29 cellular contexts compared by ENCODE assay signal in the genomic region with DNA sequence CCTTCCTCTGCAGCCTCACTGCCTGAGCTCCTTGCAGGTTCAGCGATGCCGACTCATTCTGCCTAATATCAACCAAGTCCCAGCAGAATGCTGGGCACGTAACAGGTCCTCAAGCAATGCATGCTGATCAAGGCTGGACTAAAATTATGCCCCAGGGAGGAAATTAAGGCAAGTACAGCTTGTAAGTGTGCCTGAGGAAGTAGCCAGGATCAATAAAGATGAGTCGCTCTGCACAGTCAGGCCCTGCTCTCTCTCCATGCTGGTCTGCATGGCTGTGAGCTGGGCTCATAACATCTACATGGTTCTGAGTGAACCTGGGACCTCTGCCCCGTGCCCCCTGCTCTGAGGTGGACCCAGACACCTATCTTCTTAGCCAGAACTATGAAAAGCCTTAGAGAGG. TPM values are rescaled to one million over a fixed set of nuclear protein-coding genes. Genes with fewer than 3 reads are reported as not detected.
DNase-seq lines count a peak whose midpoint lies in the region; FAIRE-seq and TF ChIP-seq lines count a peak whose summit lies in the region.
"Had no signal": no experiment of that assay in that cellular context is flagged by ENCODE, and none has a peak within 500 bp of the region (broad histone marks: within the 10 kb centered on the region; RNA-seq: fewer than 3 reads in every experiment).

No MANE protein-coding gene starts in this region.

- in situ Hi-C loops in GM13977 (cut with MboI; ENCODE audit: low pct_unique_long_range_greater_than_20kb, low sequenced_read_pairs, unreplicated experiment): no loop called here

- no peak overlapping the region for H3K9ac ChIP-seq in astrocyte (ENCODE audit: low read length)

- H3K9me3 ChIP-seq in astrocyte (ENCODE audit: insufficient read depth, low read depth, low read length): no peaks in the 10 kb centered on the region
- H3K9me3 ChIP-seq: BE2C, HAP-1, MG63, SJSA1 had no signal

- peak overlapping the region; percentile 54 for H3K27ac Mint-ChIP-seq in astrocyte (ENCODE audit: unreplicated experiment)
- peak overlapping the region; percentile 23 for H3K27ac Mint-ChIP-seq in neural crest cell (ENCODE audit: unreplicated experiment)
- H3K27ac Mint-ChIP-seq: CD14-positive monocyte had no signal

- no peaks in the 10 kb centered on the region for H4K20me1 ChIP-seq in astrocyte (ENCODE audit: insufficient read depth, low read length)

- H3K4me1 Mint-ChIP-seq in astrocyte (ENCODE audit: low read depth, unreplicated experiment) (peaks cover 9% of the 10 kb centered on the region), neural crest cell (peaks cover 4% of the 10 kb centered on the region)
- H3K4me1 Mint-ChIP-seq: CD14-positive monocyte; CD8-positive, alpha-beta memory T cell had no signal

- no peaks in the 10 kb centered on the region for H3K79me2 ChIP-seq in astrocyte (ENCODE audit: insufficient read depth, low read length)

- H3K9me3 Mint-ChIP-seq in astrocyte (ENCODE audit: unreplicated experiment) (no peaks in the 10 kb centered on the region), neural crest cell (no peaks in the 10 kb centered on the region)
- H3K9me3 Mint-ChIP-seq: CD14-positive monocyte had no signal

- no peaks in the 10 kb centered on the region for H3K27me3 ChIP-seq in astrocyte (ENCODE audit: insufficient read depth, low read length)
- H3K27me3 ChIP-seq: BE2C, MG63, SJSA1 had no signal

- H3K36me3 Mint-ChIP-seq in astrocyte (ENCODE audit: low read depth, unreplicated experiment): peaks cover 6% of the 10 kb centered on the region
- peaks cover 4% of the 10 kb centered on the region for H3K36me3 Mint-ChIP-seq in neural crest cell (ENCODE audit: low read depth)
- H3K36me3 Mint-ChIP-seq: CD14-positive monocyte; CD8-positive, alpha-beta memory T cell had no signal

- FAIRE-seq in astrocyte (lab: Jason Lieb, UNC): no peak
- FAIRE-seq: GM18507 had no signal

- no peaks in the 10 kb centered on the region for H3K36me3 ChIP-seq in astrocyte (ENCODE audit: insufficient read depth, low read length)
- H3K36me3 ChIP-seq: BE2C, HAP-1, MG63, SJSA1 had no signal

- TF ChIP-seq CTCF in astrocyte (IDR thresholded peaks at IDR 0.05; ENCODE audit: insufficient read depth, low read depth, low read length) (no peak), neural crest cell (conservative IDR thresholded peaks at IDR 0.05) (no peak), GM13977 (IDR thresholded peaks at IDR 0.05; ENCODE audit: extremely low read depth, insufficient read depth, missing control alignments) (no peak)

- H3K4me3 Mint-ChIP-seq in astrocyte (ENCODE audit: unreplicated experiment) (no peak overlapping the region), neural crest cell (no peak overlapping the region)
- H3K4me3 Mint-ChIP-seq: CD14-positive monocyte; CD8-positive, alpha-beta memory T cell had no signal

- H3K27ac ChIP-seq in astrocyte (ENCODE audit: low read depth, low read length): no peak overlapping the region
- H3K27ac ChIP-seq: PC-9, SJSA1 had no signal

- peak; percentile 40 for DNase-seq in activated CD8-positive, alpha-beta memory T cell treated with anti-CD3 and anti-CD28 coated beads for 24 hours
- DNase-seq in activated CD8-positive, alpha-beta memory T cell treated with anti-CD3 and anti-CD28 coated beads, Interleukin-2, amount 50 U/mL, for 4 hours: no peak
- DNase-seq in astrocyte (ENCODE audit: low read depth) (no peak), neural crest cell (ENCODE audit: low read depth, low spot score) (no peak), SHP77 treated with DMSO at 0.1 percent for 48 hours (lab: John Stamatoyannopoulos, UW) (no peak), NCI-H524 treated with DMSO at 0.1 percent for 48 hours (lab: John Stamatoyannopoulos, UW) (no peak), GM13977 (ENCODE audit: low spot score) (no peak)
- DNase-seq: 8988T; ACHN; BE2C; CD8-positive, alpha-beta memory T cell; DMS 273 treated with DMSO at 0.1 percent for 48 hours; DMS79; EL; GOT3; KG1; MG63; NCI-H1694 treated with DMSO at 0.1 percent for 48 hours; NCI-H2081; NCI-H2171 treated with DMSO at 0.1 percent for 48 hours; NCI-H345; NCI-H510A treated with DMSO at 0.1 percent for 48 hours; NCI-H774; NK-92 treated with Interleukin-12 subunit alpha and Interleukin-12 subunit beta, amount 100 ng/mL, for 24 hours; PC-9 had no signal

- no peak overlapping the region for H3K4me2 ChIP-seq in astrocyte (ENCODE audit: low read length)
- H3K4me2 ChIP-seq: PC-9 had no signal

- H3K27me3 Mint-ChIP-seq in astrocyte (ENCODE audit: low read depth, unreplicated experiment): peaks cover 2% of the 10 kb centered on the region
- no peaks in the 10 kb centered on the region for H3K27me3 Mint-ChIP-seq in neural crest cell (ENCODE audit: low read depth)

- no peaks in the 10 kb centered on the region for H3K4me1 ChIP-seq in astrocyte (ENCODE audit: insufficient read depth, low read length)
- H3K4me1 ChIP-seq: BE2C, HAP-1, SJSA1 had no signal

- no peak overlapping the region for H2AFZ ChIP-seq in astrocyte (ENCODE audit: low read depth, low read length)
- H2AFZ ChIP-seq: PC-9 had no signal

- no peak overlapping the region for H3K4me3 ChIP-seq in astrocyte (ENCODE audit: insufficient read depth, low read depth, low read length)
- H3K4me3 ChIP-seq: HAP-1, MG63, PC-9, SJSA1 had no signal

RNA-seq across cellular contexts. Expression of gene NRIP3, which starts 25.7 kb away (rescaled TPM):
- total RNA-seq in astrocyte (9.8 and 11.6 TPM in 2 replicates), neural crest cell (1.7 and 2.1 TPM in 2 replicates)
